In the genomic region with DNA sequence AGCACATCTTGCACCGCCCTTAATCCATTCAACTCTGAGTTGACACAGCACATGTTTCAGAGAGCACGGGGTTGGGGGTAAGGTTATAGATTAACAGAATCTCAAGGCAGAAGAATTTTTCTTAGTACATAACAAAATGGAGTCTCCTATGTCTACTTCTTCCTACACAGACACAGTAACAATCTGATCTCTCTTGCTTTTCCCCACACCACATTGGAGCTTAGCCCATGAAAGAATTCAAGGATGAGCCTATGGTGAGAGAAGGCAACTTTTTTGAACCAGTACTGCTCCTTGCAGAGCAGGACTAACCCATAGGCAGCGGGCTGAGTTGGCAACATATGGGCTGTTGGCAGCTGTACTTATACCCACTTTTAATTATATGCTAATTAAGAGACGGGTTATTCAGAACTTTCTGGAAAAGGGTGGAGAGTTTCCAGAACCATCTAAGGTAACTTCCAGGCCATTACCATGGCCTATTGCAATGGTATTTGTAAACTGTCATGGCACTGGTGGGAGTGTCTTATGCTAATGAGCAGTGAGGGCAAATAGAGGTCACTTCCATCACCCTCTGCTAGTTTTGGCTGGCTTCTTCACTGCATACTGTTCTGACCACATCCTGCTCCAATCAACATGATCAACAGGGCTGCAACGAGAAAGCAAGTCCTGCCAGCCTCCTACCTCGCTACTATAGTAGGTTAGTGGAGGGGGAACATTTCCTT, we compare ENCODE assay signal across 8 cellular contexts. TPM values are rescaled to one million over a fixed set of nuclear protein-coding genes. Genes with fewer than 3 reads are reported as not detected.
DNase-seq lines count a peak whose midpoint lies in the region; ATAC-seq and TF ChIP-seq lines count a peak whose summit lies in the region.
"Not testable (repeated sequence)": the region's sequence is repeated elsewhere in the genome, so short reads cannot be mapped to it uniquely, and the experiment has no call there.

No MANE protein-coding gene starts in this region.

- H3K4me3 ChIP-seq in AG04449 (ENCODE audit: low read depth, low read length); KMS-11 (IDR thresholded peaks at IDR 0.05; ENCODE audit: insufficient read depth, low read depth, low read length): not testable (repeated sequence)

- TF ChIP-seq CTCF in AG04449 (IDR thresholded peaks at IDR 0.05; ENCODE audit: insufficient read depth, low read length, missing control alignments); KMS-11 (conservative IDR thresholded peaks at IDR 0.05; ENCODE audit: low read depth, low read length): not testable (repeated sequence)

- not testable (repeated sequence) for H3K9ac ChIP-seq in KMS-11

- CTCF ChIA-PET in AG04449 (lab: Yijun Ruan, JAX), result interaction anchor here (1.6 kb wide), 1 partner anchor 12 kb away, joined by 4 read pairs; no protein-coding TSS in a partner anchor

- peaks cover 65% of the 10 kb centered on the region for H3K4me1 ChIP-seq in KMS-11 (ENCODE audit: low read depth, poor library complexity, severe bottlenecking)

- peak overlapping the region; percentile 90 for H3K4me2 ChIP-seq in KMS-11

- peaks cover 48% of the 10 kb centered on the region for H3K4me1 Mint-ChIP-seq in activated naive CD8-positive, alpha-beta T cell treated with anti-CD3 and anti-CD28 coated beads, Interleukin-2, amount 10 ng/mL, durations not matched to agents 7 days and 5 days

- H4K20me1 ChIP-seq in KMS-11 (ENCODE audit: insufficient read depth), result not testable (repeated sequence)

- not testable (repeated sequence) for H3K79me2 ChIP-seq in KMS-11 (ENCODE audit: insufficient read depth, low read depth)

- H3K27me3 Mint-ChIP-seq in activated naive CD8-positive, alpha-beta T cell treated with anti-CD3 and anti-CD28 coated beads, Interleukin-2, amount 10 ng/mL, durations not matched to agents 7 days and 5 days, result not testable (repeated sequence)

- H3K36me3 ChIP-seq in KMS-11 (ENCODE audit: insufficient read depth), result not testable (repeated sequence)

- ATAC-seq in GM18858 (IDR thresholded peaks at IDR 0.05; ENCODE audit: unreplicated experiment) (peak; percentile 91), HG02642 (IDR thresholded peaks at IDR 0.05; ENCODE audit: poor library complexity, unreplicated experiment) (peak; percentile 70)
- ATAC-seq in activated naive CD8-positive, alpha-beta T cell treated with anti-CD3 and anti-CD28 coated beads, Interleukin-2, amount 10 ng/mL, durations not matched to agents 7 days and 5 days (ENCODE audit: low read depth), result peak; percentile 98

- not testable (repeated sequence) for H3K9me3 Mint-ChIP-seq in activated naive CD8-positive, alpha-beta T cell treated with anti-CD3 and anti-CD28 coated beads, Interleukin-2, amount 10 ng/mL, durations not matched to agents 7 days and 5 days

- H3K27me3 ChIP-seq in KMS-11 (ENCODE audit: insufficient read depth, low read depth), result not testable (repeated sequence)

- DNase-seq in AG04449 (ENCODE audit: low read depth, low spot score) (peak; percentile 57), T-helper 2 cell (peak in 4 of 5 experiments; percentile 12 to 95 (median 60)), foreskin melanocyte (peak; percentile 69), non-pigmented ciliary epithelial cell (ENCODE audit: low read depth) (peak; percentile 94)
- not testable (repeated sequence) for DNase-seq in activated naive CD8-positive, alpha-beta T cell treated with anti-CD3 and anti-CD28 coated beads, Interleukin-2, amount 10 ng/mL, durations not matched to agents 7 days and 5 days

- H3K4me3 Mint-ChIP-seq in activated naive CD8-positive, alpha-beta T cell treated with anti-CD3 and anti-CD28 coated beads, Interleukin-2, amount 10 ng/mL, durations not matched to agents 7 days and 5 days, result peak overlapping the region; percentile 70

- not testable (repeated sequence) for H3K36me3 Mint-ChIP-seq in activated naive CD8-positive, alpha-beta T cell treated with anti-CD3 and anti-CD28 coated beads, Interleukin-2, amount 10 ng/mL, durations not matched to agents 7 days and 5 days

- H2AFZ ChIP-seq in KMS-11 (ENCODE audit: low read depth), result not testable (repeated sequence)

- peak overlapping the region; percentile 20; the same call in 1 of the 2 replicates for H3K27ac ChIP-seq in KMS-11

- peak overlapping the region; percentile 68 for H3K27ac Mint-ChIP-seq in activated naive CD8-positive, alpha-beta T cell treated with anti-CD3 and anti-CD28 coated beads, Interleukin-2, amount 10 ng/mL, durations not matched to agents 7 days and 5 days

- POLR2A ChIA-PET in AG04449 (lab: Yijun Ruan, JAX), result not testable (repeated sequence)
- POLR2A ChIA-PET in activated naive CD8-positive, alpha-beta T cell treated with anti-CD3 and anti-CD28 coated beads, Interleukin-2, amount 10 ng/mL, durations not matched to agents 7 days and 5 days (lab: Charles Lee), result interaction anchor here (1.3 to 2.7 kb wide), 2 partner anchors 18 to 20 kb away, joined by 3 to 13 read pairs; no protein-coding TSS in a partner anchor

RNA-seq across cellular contexts. Expression of a gene that starts 5.4 kb away (rescaled TPM):
- total RNA-seq in activated naive CD8-positive, alpha-beta T cell treated with anti-CD3 and anti-CD28 coated beads, Interleukin-2, amount 10 ng/mL, durations not matched to agents 7 days and 5 days, result 100 to 1,000 TPM; 156 to 158 TPM

RNA-seq across cellular contexts. Expression of a gene that starts 25.3 kb away (rescaled TPM):
- total RNA-seq in activated naive CD8-positive, alpha-beta T cell treated with anti-CD3 and anti-CD28 coated beads, Interleukin-2, amount 10 ng/mL, durations not matched to agents 7 days and 5 days, result not detected

RNA-seq across cellular contexts. Expression of a gene that starts 31.9 kb away (rescaled TPM):
- under 1 TPM in 1 of 2 experiments, not detected in 1; 0.58 TPM for total RNA-seq in activated naive CD8-positive, alpha-beta T cell treated with anti-CD3 and anti-CD28 coated beads, Interleukin-2, amount 10 ng/mL, durations not matched to agents 7 days and 5 days

RNA-seq across cellular contexts. Expression of a gene that starts 40.3 kb away (rescaled TPM):
- under 1 TPM; 0.43 to 0.44 TPM for total RNA-seq in activated naive CD8-positive, alpha-beta T cell treated with anti-CD3 and anti-CD28 coated beads, Interleukin-2, amount 10 ng/mL, durations not matched to agents 7 days and 5 days
